26 cellular contexts compared by ENCODE assay signal in the genomic region with DNA sequence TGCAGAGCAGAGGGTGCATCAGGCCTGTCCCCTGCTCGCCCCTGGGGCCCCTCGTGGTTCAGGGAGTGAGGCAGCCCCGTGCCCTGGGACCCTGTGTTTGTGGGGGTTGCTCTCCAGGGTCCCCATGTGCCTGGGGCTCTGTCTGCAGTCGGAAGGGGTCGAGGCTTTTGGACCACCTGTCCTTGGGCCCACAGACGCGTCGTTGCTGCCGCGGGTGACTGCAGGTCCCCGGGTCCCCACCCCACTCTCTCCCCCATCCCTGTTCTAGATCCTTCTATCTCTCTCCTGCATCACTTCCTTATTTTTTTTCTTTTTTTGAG. TPM values are rescaled to one million over a fixed set of nuclear protein-coding genes. Genes with fewer than 3 reads are reported as not detected.
DNase-seq lines count a peak whose midpoint lies in the region; ATAC-seq, FAIRE-seq and TF ChIP-seq lines count a peak whose summit lies in the region.
"Had no signal": no experiment of that assay in that cellular context is flagged by ENCODE, and none has a peak within 500 bp of the region (broad histone marks: within the 10 kb centered on the region; RNA-seq: fewer than 3 reads in every experiment).

No MANE protein-coding gene starts in this region.

- H3K14ac ChIP-seq in H1 (ENCODE audit: insufficient read length): no peak overlapping the region

- no peak overlapping the region for H3K27ac Mint-ChIP-seq in activated naive CD4-positive, alpha-beta T cell treated with anti-CD3 and anti-CD28 coated beads, Interleukin-2, amount 10 ng/mL, durations not matched to agents 7 days and 5 days
- H3K27ac Mint-ChIP-seq: CD8-positive, alpha-beta T cell; GM23338; HFFc6; T-cell had no signal

- CTCF ChIA-PET in H1 (lab: Charles Lee; ENCODE audit: partially characterized antibody): no interaction called here
- CTCF ChIA-PET in activated naive CD4-positive, alpha-beta T cell treated with anti-CD3 and anti-CD28 coated beads, Interleukin-2, amount 10 ng/mL, durations not matched to agents 7 days and 5 days (lab: Charles Lee): no interaction called here

- H3K23ac ChIP-seq in H1 (ENCODE audit: insufficient read length): no peak overlapping the region

- POLR2A ChIA-PET in H1 (lab: Charles Lee; ENCODE audit: partially characterized antibody): interaction anchor here (0.9 to 1.0 kb wide), 2 partner anchors 13 to 17 kb away, joined by 3 read pairs; no protein-coding TSS in a partner anchor

- H3K4me3 Mint-ChIP-seq in activated naive CD4-positive, alpha-beta T cell treated with anti-CD3 and anti-CD28 coated beads, Interleukin-2, amount 10 ng/mL, durations not matched to agents 7 days and 5 days: no peak overlapping the region
- H3K4me3 Mint-ChIP-seq: CD8-positive, alpha-beta T cell; GM23338; HFFc6; T-cell had no signal

- H3K27ac ChIP-seq in H1 (ENCODE audit: low read depth, low read length): no peak overlapping the region
- H3K27ac ChIP-seq: PC-9 had no signal

- H3K4me1 ChIP-seq in NT2/D1 (ENCODE audit: insufficient read depth, insufficient read length) (peaks cover 16% of the 10 kb centered on the region), H1 (replicated peaks in 1 of 4; ENCODE audit: control insufficient read depth in 3 of 4, insufficient read depth in 4 of 4, low read length in 3 of 4) (peaks cover 0 to 5% (median 2%) of the 10 kb centered on the region in 4 experiments; a peak in 4 of 7 replicates)

- H2BK5ac ChIP-seq in H1 (ENCODE audit: low read depth, low read length): no peak overlapping the region

- FAIRE-seq in H1 (lab: Jason Lieb, UNC): no peak
- FAIRE-seq in urothelium cell line (lab: Jason Lieb, UNC): no peak
- FAIRE-seq: A204.1, G401.6 had no signal

- DNase-seq in activated effector memory CD4-positive, alpha-beta T cell treated with anti-CD3 and anti-CD28 coated beads, Interleukin-2, amount 50 U/mL, for 16 hours: peak; percentile 60
- no peak for DNase-seq in activated effector memory CD4-positive, alpha-beta T cell treated with Interleukin-2 at 50 U/mL for 16 hours
- DNase-seq in NT2/D1 (ENCODE audit: low read depth, low spot score) (no peak), H1 (ENCODE audit: low read depth in 1 of 2, low spot score in 2 of 2) (no peak), sciatic nerve (ENCODE audit: low spot score) (peak; percentile 54), urothelium cell line (ENCODE audit: low spot score) (no peak)
- DNase-seq in activated naive CD4-positive, alpha-beta T cell treated with anti-CD3 and anti-CD28 coated beads, Interleukin-2, amount 10 ng/mL, durations not matched to agents 7 days and 5 days: no peak
- DNase-seq: C1 segment of cervical spinal cord; Caco-2; CD8-positive, alpha-beta T cell; HFFc6; KG1; NCI-H1105 treated with DMSO at 0.1 percent for 48 hours; NCI-H2029 treated with DMSO at 0.1 percent for 48 hours; NCI-H69; PC-9; SHP77; T-cell had no signal

- H4K91ac ChIP-seq in H1 (replicated peaks; ENCODE audit: insufficient read length, low read length): no peak overlapping the region

- H3K27me3 ChIP-seq in NT2/D1 (ENCODE audit: insufficient read depth, insufficient read length) (peaks cover 11% of the 10 kb centered on the region), H1 (replicated peaks in 1 of 4; ENCODE audit: control insufficient read depth in 3 of 4, extremely low read depth in 1 of 4, insufficient read depth in 3 of 4, low read length in 3 of 4) (peaks cover 3 to 17% (median 9%) of the 10 kb centered on the region in 4 experiments; a peak in 6 of 7 replicates)

- no peak overlapping the region for H2AFZ ChIP-seq in H1 (ENCODE audit: low read length)
- H2AFZ ChIP-seq: GM23338, PC-9 had no signal

- WGBS in H1 (ENCODE audit: extremely low coverage in 1 of 2, insufficient coverage in 1 of 2, insufficient read length in 1 of 2, insufficient replicate concordance in 2 of 2, low coverage in 1 of 2, low lambda C conversion rate in 2 of 2, missing lambda C conversion rate in 1 of 2), 2 experiments: 90% methylated on average over 6 of the region's 11 CpGs; no CpG with 5 or more reads in 1 of the 2 experiments

- H2BK12ac ChIP-seq in H1 (ENCODE audit: low read depth, low read length): peak overlapping the region; percentile 60; the same call in 1 of the 2 replicates

- no peak for TF ChIP-seq EP300 in H1 (IDR thresholded peaks at IDR 0.05; ENCODE audit: borderline replicate concordance in 1 of 2, low read depth in 2 of 2, low read length in 2 of 2)

- no peak overlapping the region for H2BK120ac ChIP-seq in H1 (replicated peaks; ENCODE audit: low read depth, low read length)

- no peak overlapping the region for H3K4ac ChIP-seq in H1 (replicated peaks; ENCODE audit: insufficient read length, low read depth, low read length)

- H4K8ac ChIP-seq in H1 (ENCODE audit: extremely low read depth, insufficient read depth, low read length): no peak overlapping the region

- ATAC-seq in sciatic nerve (no peak), GM21825 (IDR thresholded peaks at IDR 0.05; ENCODE audit: unreplicated experiment) (no peak)
- ATAC-seq: CD8-positive, alpha-beta T cell; GM23338; T-cell had no signal

- H2BK20ac ChIP-seq in H1 (ENCODE audit: low read length): no peak overlapping the region

- H3K36me3 Mint-ChIP-seq in activated naive CD4-positive, alpha-beta T cell treated with anti-CD3 and anti-CD28 coated beads, Interleukin-2, amount 10 ng/mL, durations not matched to agents 7 days and 5 days: no peaks in the 10 kb centered on the region
- H3K36me3 Mint-ChIP-seq: CD8-positive, alpha-beta T cell; T-cell had no signal

- H3K4me2 ChIP-seq in H1 (ENCODE audit: insufficient read depth in 1 of 2, low read depth in 2 of 2, low read length in 2 of 2): no peak overlapping the region
- H3K4me2 ChIP-seq: GM23338, PC-9 had no signal

- H2AK5ac ChIP-seq in H1 (ENCODE audit: low read depth, low read length): no peak overlapping the region

- H3K9ac ChIP-seq in NT2/D1 (ENCODE audit: insufficient read length, low read depth) (peak overlapping the region; percentile 36), H1 (replicated peaks in 1 of 4; ENCODE audit: extremely low read depth in 1 of 4, low read depth in 3 of 4, low read length in 3 of 4) (no peak overlapping the region)

- H3K4me3 ChIP-seq in NT2/D1 (ENCODE audit: insufficient read length, low read depth) (no peak overlapping the region), H1 (ENCODE audit: extremely low read depth in 1 of 4, insufficient read depth in 2 of 4, low read depth in 3 of 4, low read length in 4 of 4) (no peak overlapping the region)
- H3K4me3 ChIP-seq: GM23338, HAP-1, PC-9 had no signal

- intact Hi-C loops in sciatic nerve (cut with DNase I): no loop called here

- H3K23me2 ChIP-seq in H1 (ENCODE audit: low read depth, low read length): peaks cover 5% of the 10 kb centered on the region; the same call in 1 of the 2 replicates

- peaks cover 30% of the 10 kb centered on the region for H3K27me3 Mint-ChIP-seq in activated naive CD4-positive, alpha-beta T cell treated with anti-CD3 and anti-CD28 coated beads, Interleukin-2, amount 10 ng/mL, durations not matched to agents 7 days and 5 days
- H3K27me3 Mint-ChIP-seq: T-cell had no signal

- TF ChIP-seq RAD21 in H1 (IDR thresholded peaks at IDR 0.05 in 1 of 2, conservative IDR thresholded peaks at IDR 0.05 in 1 of 2; ENCODE audit: low read depth in 2 of 2, low read length in 2 of 2): no peak

- no peak for TF ChIP-seq CTCF in H1 (IDR thresholded peaks at IDR 0.05; ENCODE audit: control extremely low read depth in 1 of 3, insufficient read depth in 1 of 3, low read depth in 1 of 3, low read length in 3 of 3)

- no peak overlapping the region for H4K5ac ChIP-seq in H1 (ENCODE audit: insufficient read length, low read depth, low read length)

- peaks cover 18% of the 10 kb centered on the region for H3K4me1 Mint-ChIP-seq in activated naive CD4-positive, alpha-beta T cell treated with anti-CD3 and anti-CD28 coated beads, Interleukin-2, amount 10 ng/mL, durations not matched to agents 7 days and 5 days

- H3K9me3 ChIP-seq in NT2/D1 (ENCODE audit: insufficient read depth, low read length) (no peaks in the 10 kb centered on the region), H1 (ENCODE audit: insufficient read depth in 2 of 2, low read depth in 1 of 2, low read length in 1 of 2) (no peaks in the 10 kb centered on the region)
- H3K9me3 ChIP-seq: Caco-2, HAP-1 had no signal

- H2BK15ac ChIP-seq in H1 (ENCODE audit: low read length): no peak overlapping the region

- H3K79me1 ChIP-seq in H1 (ENCODE audit: low read depth, low read length): no peaks in the 10 kb centered on the region

- no peak overlapping the region for H3K18ac ChIP-seq in H1 (ENCODE audit: extremely low read depth, low read length)

- H4K20me1 ChIP-seq in H1 (replicated peaks in 1 of 2; ENCODE audit: control insufficient read depth in 1 of 2, insufficient read depth in 2 of 2, low read length in 2 of 2): no peaks in the 10 kb centered on the region

- H3K79me2 ChIP-seq in H1 (ENCODE audit: control insufficient read depth in 1 of 2, insufficient read depth in 2 of 2, low read length in 2 of 2): no peaks in the 10 kb centered on the region

- no peak overlapping the region for H3K56ac ChIP-seq in H1 (replicated peaks; ENCODE audit: insufficient read length, low read depth, low read length)

- H3K9me3 Mint-ChIP-seq in activated naive CD4-positive, alpha-beta T cell treated with anti-CD3 and anti-CD28 coated beads, Interleukin-2, amount 10 ng/mL, durations not matched to agents 7 days and 5 days: no peaks in the 10 kb centered on the region
- H3K9me3 Mint-ChIP-seq: CD8-positive, alpha-beta T cell; GM23338; HFFc6; T-cell had no signal

- TF ChIP-seq POLR2A in H1 (IDR thresholded peaks at IDR 0.05; ENCODE audit: control extremely low read depth in 1 of 2, low read depth in 2 of 2, low read length in 2 of 2): no peak

- H3K36me3 ChIP-seq in NT2/D1 (ENCODE audit: insufficient read depth, insufficient read length, low read length) (no peaks in the 10 kb centered on the region), H1 (ENCODE audit: control insufficient read depth in 2 of 4, insufficient read depth in 4 of 4, low read length in 3 of 4) (no peaks in the 10 kb centered on the region)
- H3K36me3 ChIP-seq: HAP-1 had no signal

RNA-seq across cellular contexts. Expression of gene PCSK4, which starts 1.9 kb away (rescaled TPM):
- total RNA-seq in H1 (2021; fragmentation: NEBNext Ultra II Directional; extraction: Animal tissue kit (Norgen Biotek cat#: 25700)): 9.7 and 9.8 TPM in 2 replicates
- polyA plus RNA-seq in H1 (2011; rRNA removed): 10.7 and 18.3 TPM in 2 replicates
- 13.4 TPM for polyA plus RNA-seq in H1 (2011; cell fraction: cytosol; rRNA removed)
- polyA plus RNA-seq in H1 (2011; cell fraction: nucleus; rRNA removed): 104 TPM
- polyA plus RNA-seq in H1 (2012, experiment 1 of 2): 7.7 to 16.1 TPM (median 11.6 TPM) in 4 replicates
- 5.0 TPM for polyA plus RNA-seq in H1 (2012, experiment 2 of 2)
- 8.5 TPM for polyA plus RNA-seq in H1 (2013, experiment 1 of 2)
- polyA plus RNA-seq in H1 (2013, experiment 2 of 2): 5.6 TPM
- 1.6 and 1.9 TPM in 2 replicates for polyA minus RNA-seq in H1 (2011; rRNA and poly(A)+ RNA removed)
- polyA minus RNA-seq in H1 (2011; cell fraction: cytosol; rRNA and poly(A)+ RNA removed): 8.1 TPM
- polyA minus RNA-seq in H1 (2011; cell fraction: nucleus; rRNA and poly(A)+ RNA removed): 14.3 TPM
- 2.5 TPM for total RNA-seq in sciatic nerve

RNA-seq across cellular contexts. Expression of gene REEP6, which starts 2.7 kb away (rescaled TPM):
- 12.6 and 13.4 TPM in 2 replicates for total RNA-seq in H1 (2021; fragmentation: NEBNext Ultra II Directional; extraction: Animal tissue kit (Norgen Biotek cat#: 25700))
- polyA plus RNA-seq in H1 (2011; rRNA removed): 20.7 and 31.4 TPM in 2 replicates
- polyA plus RNA-seq in H1 (2011; cell fraction: cytosol; rRNA removed): 12.6 TPM
- 14.4 TPM for polyA plus RNA-seq in H1 (2011; cell fraction: nucleus; rRNA removed)
- polyA plus RNA-seq in H1 (2012, experiment 1 of 2): 8.7 to 19.5 TPM (median 15.4 TPM) in 4 replicates
- polyA plus RNA-seq in H1 (2012, experiment 2 of 2): 12.8 TPM
- polyA plus RNA-seq in H1 (2013, experiment 1 of 2): 17.9 TPM
- 25.1 TPM for polyA plus RNA-seq in H1 (2013, experiment 2 of 2)
- polyA minus RNA-seq in H1 (2011; rRNA and poly(A)+ RNA removed): 4.2 and 5.5 TPM in 2 replicates
- 13.8 TPM for polyA minus RNA-seq in H1 (2011; cell fraction: cytosol; rRNA and poly(A)+ RNA removed)
- polyA minus RNA-seq in H1 (2011; cell fraction: nucleus; rRNA and poly(A)+ RNA removed): 6.6 TPM
- total RNA-seq in sciatic nerve: 3.9 TPM

RNA-seq across cellular contexts. Expression of gene C19orf25, which starts 9.2 kb away (rescaled TPM):
- total RNA-seq in H1 (2021; fragmentation: NEBNext Ultra II Directional; extraction: Animal tissue kit (Norgen Biotek cat#: 25700)): 41.3 and 41.4 TPM in 2 replicates
- 67.4 and 92.2 TPM in 2 replicates for polyA plus RNA-seq in H1 (2011; rRNA removed)
- polyA plus RNA-seq in H1 (2011; cell fraction: cytosol; rRNA removed): 63.6 TPM
- 64.5 TPM for polyA plus RNA-seq in H1 (2011; cell fraction: nucleus; rRNA removed)
- polyA plus RNA-seq in H1 (2012, experiment 1 of 2): 25.3 to 39.5 TPM (median 37.9 TPM) in 4 replicates
- polyA plus RNA-seq in H1 (2012, experiment 2 of 2): 36.7 TPM
- 39.5 TPM for polyA plus RNA-seq in H1 (2013, experiment 1 of 2)
- 40.6 TPM for polyA plus RNA-seq in H1 (2013, experiment 2 of 2)
- polyA minus RNA-seq in H1 (2011; rRNA and poly(A)+ RNA removed): 12.2 and 15.1 TPM in 2 replicates
- 22.1 TPM for polyA minus RNA-seq in H1 (2011; cell fraction: cytosol; rRNA and poly(A)+ RNA removed)
- polyA minus RNA-seq in H1 (2011; cell fraction: nucleus; rRNA and poly(A)+ RNA removed): 35.7 TPM
- total RNA-seq in sciatic nerve: 22.1 TPM

RNA-seq across cellular contexts. Expression of gene ADAMTSL5, which starts 24.6 kb away (rescaled TPM):
- total RNA-seq in H1 (2021; fragmentation: NEBNext Ultra II Directional; extraction: Animal tissue kit (Norgen Biotek cat#: 25700)): 0.99 and 1.4 TPM in 2 replicates
- polyA plus RNA-seq in H1 (2011; rRNA removed): 0.82 and 2.6 TPM in 2 replicates
- polyA plus RNA-seq in H1 (2011; cell fraction: cytosol; rRNA removed): 1.0 TPM
- 2.7 TPM for polyA plus RNA-seq in H1 (2011; cell fraction: nucleus; rRNA removed)
- polyA plus RNA-seq in H1 (2012, experiment 1 of 2): 0.42 to 0.86 TPM (median 0.67 TPM) in 4 replicates
- polyA plus RNA-seq in H1 (2012, experiment 2 of 2): 0.30 TPM
- 0.26 TPM for polyA plus RNA-seq in H1 (2013, experiment 1 of 2)
- 0.42 TPM for polyA plus RNA-seq in H1 (2013, experiment 2 of 2)
- polyA minus RNA-seq in H1 (2011; rRNA and poly(A)+ RNA removed): 0.09 and 0.49 TPM in 2 replicates
- polyA minus RNA-seq in H1 (2011; cell fraction: cytosol; rRNA and poly(A)+ RNA removed): not detected
- 0.40 TPM for polyA minus RNA-seq in H1 (2011; cell fraction: nucleus; rRNA and poly(A)+ RNA removed)
- 48.3 TPM for total RNA-seq in sciatic nerve

RNA-seq across cellular contexts. Expression of gene PLK5, which starts 35.6 kb away (rescaled TPM):
- 0.43 and 1.2 TPM in 2 replicates for total RNA-seq in H1 (2021; fragmentation: NEBNext Ultra II Directional; extraction: Animal tissue kit (Norgen Biotek cat#: 25700))
- polyA plus RNA-seq in H1 (2011; rRNA removed): 0.45 and 0.82 TPM in 2 replicates
- polyA plus RNA-seq in H1 (2011; cell fraction: cytosol; rRNA removed): 0.69 TPM
- 4.9 TPM for polyA plus RNA-seq in H1 (2011; cell fraction: nucleus; rRNA removed)
- polyA plus RNA-seq in H1 (2012, experiment 1 of 2): 0.56 to 0.73 TPM (median 0.64 TPM) in 3 of 4 replicates, not detected in the other
- 0.29 TPM for polyA plus RNA-seq in H1 (2012, experiment 2 of 2)
- polyA plus RNA-seq in H1 (2013, experiment 1 of 2): 0.81 TPM
- 0.33 TPM for polyA plus RNA-seq in H1 (2013, experiment 2 of 2)
- polyA minus RNA-seq in H1 (2011; rRNA and poly(A)+ RNA removed): 0.06 and 0.29 TPM in 2 replicates
- polyA minus RNA-seq in H1 (2011; cell fraction: cytosol; rRNA and poly(A)+ RNA removed): 0.66 TPM
- polyA minus RNA-seq in H1 (2011; cell fraction: nucleus; rRNA and poly(A)+ RNA removed): 1.5 TPM
- 0.80 TPM for total RNA-seq in sciatic nerve
- total RNA-seq: Caco-2; CD8-positive, alpha-beta T cell; PC-9; RPMI7951; SK-MEL-5; T-cell had no signal
- polyA plus RNA-seq: AG04450 had no signal

Comparison
In these comparisons a context has a peak if more than half of its experiments do, and no peak if none do; other contexts are left out.
1. DNase-seq: peak in activated effector memory CD4-positive, alpha-beta T cell treated with anti-CD3 and anti-CD28 coated beads, Interleukin-2, amount 50 U/mL, for 16 hours (single experiment) and sciatic nerve (single experiment); none in activated effector memory CD4-positive, alpha-beta T cell treated with Interleukin-2 at 50 U/mL for 16 hours (single experiment), NT2/D1 (single experiment), H1 (0 of 2), urothelium cell line (single experiment) and activated naive CD4-positive, alpha-beta T cell treated with anti-CD3 and anti-CD28 coated beads, Interleukin-2, amount 10 ng/mL, durations not matched to agents 7 days and 5 days (single experiment).